In genomic region chr18:12839526-12840196, GRCh38 we compare ENCODE assay signal across 8 cellular contexts. TPM values are rescaled to one million over a fixed set of nuclear protein-coding genes. Genes with fewer than 3 reads are reported as not detected.
DNase-seq lines count a peak whose midpoint lies in the region; ATAC-seq and TF ChIP-seq lines count a peak whose summit lies in the region.

No MANE protein-coding gene starts in this region.

- peaks cover 34% of the 10 kb centered on the region for H3K36me3 Mint-ChIP-seq in activated CD8-positive, alpha-beta memory T cell treated with anti-CD3 and anti-CD28 coated beads, Interleukin-2, amount 10 ng/mL, durations not matched to agents 7 days and 5 days

- peaks cover 72% of the 10 kb centered on the region for H3K4me1 Mint-ChIP-seq in activated CD8-positive, alpha-beta memory T cell treated with anti-CD3 and anti-CD28 coated beads, Interleukin-2, amount 10 ng/mL, durations not matched to agents 7 days and 5 days

- H3K4me1 ChIP-seq in RWPE2 (ENCODE audit: insufficient read depth, poor library complexity, severe bottlenecking), result peaks cover 42% of the 10 kb centered on the region

- H3K9me3 ChIP-seq in RWPE2 (ENCODE audit: severe bottlenecking), result no peaks in the 10 kb centered on the region

- H3K4me3 Mint-ChIP-seq in activated CD8-positive, alpha-beta memory T cell treated with anti-CD3 and anti-CD28 coated beads, Interleukin-2, amount 10 ng/mL, durations not matched to agents 7 days and 5 days, result peak overlapping the region; percentile 77

- intact Hi-C loops in posterior cingulate gyrus (cut with DNase I), result no loop called here

- CTCF ChIA-PET in activated CD8-positive, alpha-beta memory T cell treated with anti-CD3 and anti-CD28 coated beads, Interleukin-2, amount 10 ng/mL, durations not matched to agents 7 days and 5 days (lab: Charles Lee), result interaction anchor here (0.9 to 2.9 kb wide), 3 partner anchors 13 to 54 kb away, joined by 4 to 11 read pairs (median 5); partner anchors contain the start of gene PTPN2

- DNase-seq in activated CD8-positive, alpha-beta memory T cell treated with anti-CD3 and anti-CD28 coated beads, Interleukin-2, amount 10 ng/mL, durations not matched to agents 7 days and 5 days, result peak; percentile 81
- DNase-seq in activated CD8-positive, alpha-beta memory T cell treated with anti-CD3 and anti-CD28 coated beads, Interleukin-2, amount 50 U/mL, for 48 hours, result no peak
- DNase-seq in RWPE2 (ENCODE audit: low spot score) (no peak), epithelial cell of esophagus (ENCODE audit: low read depth) (peak; percentile 49), posterior cingulate gyrus (no peak), DMS53 (lab: John Stamatoyannopoulos, UW) (no peak)
- peak; percentile 66 for DNase-seq in stimulated activated CD4-positive, alpha-beta T cell treated with anti-CD3 and anti-CD28 coated beads, Interleukin-4, amount 100 ng/mL, for 24 hours

- ATAC-seq in activated CD8-positive, alpha-beta memory T cell treated with anti-CD3 and anti-CD28 coated beads, Interleukin-2, amount 10 ng/mL, durations not matched to agents 7 days and 5 days, result peak; percentile 88
- ATAC-seq in HG02981 (IDR thresholded peaks at IDR 0.05; ENCODE audit: unreplicated experiment), result peak; percentile 80
- no peak for ATAC-seq in RWPE2 (ENCODE audit: low read depth)

- TF ChIP-seq CTCF in RWPE2 (IDR thresholded peaks at IDR 0.05; ENCODE audit: poor library complexity, severe bottlenecking) (no peak), epithelial cell of esophagus (IDR thresholded peaks at IDR 0.05; ENCODE audit: insufficient read depth, low read depth, low read length, missing control alignments) (no peak)

- H3K4me3 ChIP-seq in RWPE2 (ENCODE audit: severe bottlenecking) (no peak overlapping the region), epithelial cell of esophagus (ENCODE audit: low read length) (no peak overlapping the region)

- H3K36me3 ChIP-seq in RWPE2 (ENCODE audit: low read depth), result peaks cover 18% of the 10 kb centered on the region

- H3K27me3 Mint-ChIP-seq in activated CD8-positive, alpha-beta memory T cell treated with anti-CD3 and anti-CD28 coated beads, Interleukin-2, amount 10 ng/mL, durations not matched to agents 7 days and 5 days, result no peaks in the 10 kb centered on the region

- H3K27me3 ChIP-seq in RWPE2 (ENCODE audit: insufficient read depth, poor library complexity, severe bottlenecking), result no peaks in the 10 kb centered on the region

- no peaks in the 10 kb centered on the region for H3K9me3 Mint-ChIP-seq in activated CD8-positive, alpha-beta memory T cell treated with anti-CD3 and anti-CD28 coated beads, Interleukin-2, amount 10 ng/mL, durations not matched to agents 7 days and 5 days (ENCODE audit: low read depth)

- peak overlapping the region; percentile 87 for H3K27ac Mint-ChIP-seq in activated CD8-positive, alpha-beta memory T cell treated with anti-CD3 and anti-CD28 coated beads, Interleukin-2, amount 10 ng/mL, durations not matched to agents 7 days and 5 days

- H3K27ac ChIP-seq in RWPE2 (ENCODE audit: poor library complexity, severe bottlenecking), result peak overlapping the region; percentile 98

RNA-seq across cellular contexts. Expression of gene PTPN2, which starts 44.4 kb away (rescaled TPM):
- 10 to 100 TPM; 65.4 to 82.7 TPM for total RNA-seq in activated CD8-positive, alpha-beta memory T cell treated with anti-CD3 and anti-CD28 coated beads, Interleukin-2, amount 10 ng/mL, durations not matched to agents 7 days and 5 days

Comparison
In these comparisons a context has a peak if more than half of its experiments do, and no peak if none do; other contexts are left out.
1. DNase-seq: peak in activated CD8-positive, alpha-beta memory T cell treated with anti-CD3 and anti-CD28 coated beads, Interleukin-2, amount 10 ng/mL, durations not matched to agents 7 days and 5 days (single experiment), epithelial cell of esophagus (single experiment) and stimulated activated CD4-positive, alpha-beta T cell treated with anti-CD3 and anti-CD28 coated beads, Interleukin-4, amount 100 ng/mL, for 24 hours (single experiment); none in activated CD8-positive, alpha-beta memory T cell treated with anti-CD3 and anti-CD28 coated beads, Interleukin-2, amount 50 U/mL, for 48 hours (single experiment), RWPE2 (single experiment), posterior cingulate gyrus (0 of 10) and DMS53 (single experiment).